1 cellular context compared by ENCODE assay signal in genomic region chr11:73528877-73529530, GRCh38.
TF ChIP-seq lines count a peak whose summit lies in the region.

No MANE protein-coding gene starts in this region.

TF ChIP-seq in GM23338, 12 proteins besides CTCF, POLR2A, EP300 and RAD21 (continued from another document):
- no peak for TF ChIP-seq ZNF462 (CRISPR knock-in tag; IDR thresholded peaks at IDR 0.05)
- TF ChIP-seq NANOG (IDR thresholded peaks at IDR 0.05; ENCODE audit: borderline replicate concordance): no peak
TF ChIP-seq in GM23338: peak in this region for 0.
